18 cellular contexts compared by ENCODE assay signal in the genomic region with DNA sequence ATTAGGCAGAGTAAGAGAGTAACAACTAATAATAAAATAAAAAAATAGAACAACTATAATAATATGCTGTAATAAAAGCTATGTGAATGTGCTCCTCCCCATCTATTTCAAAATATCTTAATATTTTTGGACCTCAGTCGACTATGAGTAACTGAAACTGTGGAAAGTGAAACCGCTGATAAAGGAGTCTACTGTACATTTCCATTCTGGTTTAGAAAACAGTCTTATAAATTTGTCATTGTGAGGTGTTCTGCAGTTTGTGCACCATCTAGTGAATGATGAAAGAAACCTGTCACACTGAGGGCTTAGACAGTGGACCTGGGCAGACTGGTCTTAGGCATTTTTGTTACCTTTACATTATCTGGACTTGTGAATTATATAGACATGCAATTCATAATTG. TPM values are rescaled to one million over a fixed set of nuclear protein-coding genes. Genes with fewer than 3 reads are reported as not detected.
A peak's percentile ranks its signal among the peaks of the same experiment; 100 is the strongest.
DNase-seq lines count a peak whose midpoint lies in the region; ATAC-seq and TF ChIP-seq lines count a peak whose summit lies in the region.
"Had no signal": no experiment of that assay in that cellular context is flagged by ENCODE, and none has a peak within 500 bp of the region (broad histone marks: within the 10 kb centered on the region; RNA-seq: fewer than 3 reads in every experiment).

No MANE protein-coding gene starts in this region.

- no peak overlapping the region for H2AFZ ChIP-seq in KMS-11 (ENCODE audit: low read depth)

- CTCF ChIA-PET in naive thymus-derived CD4-positive, alpha-beta T cell (lab: Charles Lee) = no interaction called here

- H3K27me3 Mint-ChIP-seq in naive thymus-derived CD4-positive, alpha-beta T cell = peaks cover 0 to 18% (median 11%) of the 10 kb centered on the region in 5 donors

- DNase-seq in AG09309 (ENCODE audit: low read depth) = peak; percentile 10
- peak; percentile 8 for DNase-seq in amniotic epithelial cell (ENCODE audit: low read depth)
- peak; percentile 44 for DNase-seq in fibroblast of pulmonary artery (ENCODE audit: low read depth)
- no peak for DNase-seq in naive thymus-derived CD4-positive, alpha-beta T cell
- DNase-seq in NCI-H69 (lab: John Stamatoyannopoulos, UW) = no peak
- no peak for DNase-seq in effector memory CD4-positive, alpha-beta T cell
- DNase-seq: C1 segment of cervical spinal cord, DND-41, GDM1, GOT3, KBM-7, NCI-H1048, NCI-H146, NCI-H2081 treated with DMSO at 0.1 percent for 48 hours, NCI-H524 treated with DMSO at 0.1 percent for 48 hours had no signal

- H4K20me1 ChIP-seq in KMS-11 (ENCODE audit: insufficient read depth) = no peaks in the 10 kb centered on the region

- peaks cover 31% of the 10 kb centered on the region for H3K4me1 ChIP-seq in KMS-11 (ENCODE audit: low read depth, poor library complexity, severe bottlenecking)
- H3K4me1 ChIP-seq in naive thymus-derived CD4-positive, alpha-beta T cell (ENCODE audit: control insufficient read depth in 2 of 2, insufficient read depth in 2 of 2, low read length in 2 of 2) = no peaks in the 10 kb centered on the region
- H3K4me1 ChIP-seq in effector memory CD4-positive, alpha-beta T cell (ENCODE audit: control insufficient read depth, insufficient read depth, low read length, poor library complexity, severe bottlenecking) = no peaks in the 10 kb centered on the region

- H3K4me3 ChIP-seq in AG09309 (ENCODE audit: control insufficient read depth, low read depth, low read length) (no peak overlapping the region), KMS-11 (IDR thresholded peaks at IDR 0.05; ENCODE audit: insufficient read depth, low read depth, low read length) (no peak overlapping the region), fibroblast of pulmonary artery (replicated peaks; ENCODE audit: low read depth, low read length) (no peak overlapping the region)
- H3K4me3 ChIP-seq in naive thymus-derived CD4-positive, alpha-beta T cell (ENCODE audit: low read length) = no peak overlapping the region
- no peak overlapping the region for H3K4me3 ChIP-seq in effector memory CD4-positive, alpha-beta T cell (ENCODE audit: insufficient read depth, low read depth, low read length, poor library complexity, severe bottlenecking)

- H3K4me1 Mint-ChIP-seq in naive thymus-derived CD4-positive, alpha-beta T cell = no peaks in the 10 kb centered on the region

- H3K36me3 ChIP-seq in KMS-11 (ENCODE audit: insufficient read depth) = no peaks in the 10 kb centered on the region
- H3K36me3 ChIP-seq in naive thymus-derived CD4-positive, alpha-beta T cell (ENCODE audit: control insufficient read depth in 2 of 3, insufficient read depth in 3 of 3, low read length in 3 of 3) = no peaks in the 10 kb centered on the region
- H3K36me3 ChIP-seq in effector memory CD4-positive, alpha-beta T cell (ENCODE audit: control insufficient read depth, insufficient read depth, low read length) = no peaks in the 10 kb centered on the region

- no peak overlapping the region for H3K4me3 Mint-ChIP-seq in naive thymus-derived CD4-positive, alpha-beta T cell

- H3K27me3 ChIP-seq in KMS-11 (ENCODE audit: insufficient read depth, low read depth) = no peaks in the 10 kb centered on the region
- H3K27me3 ChIP-seq in naive thymus-derived CD4-positive, alpha-beta T cell (ENCODE audit: control insufficient read depth in 2 of 2, insufficient read depth in 2 of 2, low read length in 2 of 2) = no peaks in the 10 kb centered on the region
- H3K27me3 ChIP-seq in effector memory CD4-positive, alpha-beta T cell (replicated peaks; ENCODE audit: control insufficient read depth, insufficient read depth, low read length, poor library complexity, severe bottlenecking) = peaks cover 3% of the 10 kb centered on the region

- H3K9ac ChIP-seq in KMS-11 = no peak overlapping the region

- TF ChIP-seq CTCF in AG09309 (IDR thresholded peaks at IDR 0.05; ENCODE audit: control insufficient read depth, insufficient read depth, low read depth, low read length, missing control alignments) (no peak), KMS-11 (conservative IDR thresholded peaks at IDR 0.05; ENCODE audit: low read depth, low read length) (no peak), fibroblast of pulmonary artery (IDR thresholded peaks at IDR 0.05; ENCODE audit: low read length, missing control alignments) (no peak)

- H3K9me3 Mint-ChIP-seq in naive thymus-derived CD4-positive, alpha-beta T cell = peaks cover 0 to 2% (median 0%) of the 10 kb centered on the region in 11 donors

- no peak overlapping the region for H3K27ac ChIP-seq in KMS-11
- no peak overlapping the region for H3K27ac ChIP-seq in naive thymus-derived CD4-positive, alpha-beta T cell (ENCODE audit: low read depth, low read length)
- no peak overlapping the region for H3K27ac ChIP-seq in effector memory CD4-positive, alpha-beta T cell (ENCODE audit: insufficient read depth, low read length, poor library complexity, severe bottlenecking)

- intact Hi-C loops in naive thymus-derived CD4-positive, alpha-beta T cell (cut with micrococcal nuclease) = no loop called here

- no peaks in the 10 kb centered on the region for H3K79me2 ChIP-seq in KMS-11 (ENCODE audit: insufficient read depth, low read depth)

- no peak for ATAC-seq in naive thymus-derived CD4-positive, alpha-beta T cell
- no peak for ATAC-seq in HG03442 (IDR thresholded peaks at IDR 0.05; ENCODE audit: unreplicated experiment)
- ATAC-seq: PC-3 had no signal

- H3K9me3 ChIP-seq in naive thymus-derived CD4-positive, alpha-beta T cell (ENCODE audit: control insufficient read depth in 2 of 3, low read length in 3 of 3) = no peaks in the 10 kb centered on the region
- no peaks in the 10 kb centered on the region for H3K9me3 ChIP-seq in effector memory CD4-positive, alpha-beta T cell (ENCODE audit: control insufficient read depth, low read length)

- no peaks in the 10 kb centered on the region for H3K36me3 Mint-ChIP-seq in naive thymus-derived CD4-positive, alpha-beta T cell

- H3K27ac Mint-ChIP-seq in naive thymus-derived CD4-positive, alpha-beta T cell = no peak overlapping the region

- H3K4me2 ChIP-seq in KMS-11 = peak overlapping the region; percentile 50

- POLR2A ChIA-PET in naive thymus-derived CD4-positive, alpha-beta T cell (lab: Charles Lee) = no interaction called here

RNA-seq across cellular contexts. Expression of a gene that starts 42.0 kb away (rescaled TPM):
- total RNA-seq in naive thymus-derived CD4-positive, alpha-beta T cell = not detected
- under 1 TPM; 0.07 to 0.18 TPM for polyA plus RNA-seq in naive thymus-derived CD4-positive, alpha-beta T cell

Comparison
In these comparisons a context has a peak if more than half of its experiments do, and no peak if none do; other contexts are left out.
1. DNase-seq: peak in AG09309 (single experiment), amniotic epithelial cell (single experiment) and fibroblast of pulmonary artery (single experiment); none in naive thymus-derived CD4-positive, alpha-beta T cell (0 of 9), NCI-H69 (single experiment) and effector memory CD4-positive, alpha-beta T cell (0 of 3).